8 cellular contexts compared by ENCODE assay signal in genomic region chr11:66976048-66976467, GRCh38. TPM values are rescaled to one million over a fixed set of nuclear protein-coding genes. Genes with fewer than 3 reads are reported as not detected.
DNase-seq lines count a peak whose midpoint lies in the region; ATAC-seq, FAIRE-seq and TF ChIP-seq lines count a peak whose summit lies in the region.

No MANE protein-coding gene starts in this region.

- H3K9me3 ChIP-seq in A549 (peaks cover 18% of the 10 kb centered on the region), kidney (ENCODE audit: control insufficient read depth in 1 of 2, low read length in 2 of 2) (no peaks in the 10 kb centered on the region), T-helper 17 cell (ENCODE audit: control insufficient read depth, low read length, poor library complexity, severe bottlenecking) (no peaks in the 10 kb centered on the region)

- no peak for FAIRE-seq in A549 (lab: Jason Lieb, UNC)
- FAIRE-seq in kidney (lab: Jason Lieb, UNC): no peak

- H3K4me3 ChIP-seq in A549: no peak overlapping the region
- no peak overlapping the region for H3K4me3 ChIP-seq in GM12865 (ENCODE audit: low read depth, low read length)
- H3K4me3 ChIP-seq in kidney (ENCODE audit: low read length in 2 of 2): no peak overlapping the region
- H3K4me3 ChIP-seq in lower leg skin (ENCODE audit: low read depth, poor library complexity, severe bottlenecking): no peak overlapping the region

- H3K27ac ChIP-seq in A549 (peak overlapping the region; percentile 95 to 99), kidney (ENCODE audit: low read depth in 2 of 2, low read length in 2 of 2) (no peak overlapping the region)

- TF ChIP-seq CTCF in A549 (IDR thresholded peaks at IDR 0.05) (peak; percentile 79), GM12865 (IDR thresholded peaks at IDR 0.05; ENCODE audit: insufficient read depth, low read depth, low read length, missing control alignments) (peak; percentile 43), activated B cell treated with CpG ODN at 0.5 μM for 24 hours (IDR thresholded peaks at IDR 0.05) (no peak), kidney (IDR thresholded peaks at IDR 0.05; ENCODE audit: borderline replicate concordance, extremely low read depth, insufficient read depth) (peak; percentile 53), lower leg skin (IDR thresholded peaks at IDR 0.05) (no peak)

- ATAC-seq in A549 (peak; percentile 33 to 44; a peak in 5 of 6 replicates), activated B cell treated with CpG ODN at 0.5 μM for 24 hours (ENCODE audit: low read depth) (peak; percentile 28), T-helper 17 cell (no peak)

- WGBS in A549 (ENCODE audit: missing lambda C conversion rate): 86% methylated on average over 9 of the region's 9 CpGs
- WGBS in lower leg skin, 2 donors: 67 to 68% methylated on average over 8 to 9 of the region's 9 CpGs

- H3K27ac Mint-ChIP-seq in activated B cell treated with CpG ODN at 0.5 μM for 24 hours (no peak overlapping the region), T-helper 17 cell (no peak overlapping the region)

- peak in 1 of 2 experiments; percentile 53 for DNase-seq in A549 (ENCODE audit: low read depth in 1 of 2, low spot score in 1 of 2)
- DNase-seq in GM12865 (ENCODE audit: low read depth): no peak
- DNase-seq in activated B cell treated with CpG ODN at 0.5 μM for 24 hours: no peak
- DNase-seq in kidney: no peak
- no peak for DNase-seq in NOMO-1 treated with DMSO at 0.1 percent for 48 hours (lab: John Stamatoyannopoulos, UW; ENCODE audit: unreplicated experiment)
- no peak for DNase-seq in T-helper 17 cell
- DNase-seq in lower leg skin (ENCODE audit: low spot score in 2 of 2): no peak
- DNase-seq in DMS153 treated with DMSO at 0.1 percent for 48 hours (lab: John Stamatoyannopoulos, UW; ENCODE audit: unreplicated experiment): no peak

- H3K4me1 Mint-ChIP-seq in activated B cell treated with CpG ODN at 0.5 μM for 24 hours (no peaks in the 10 kb centered on the region), T-helper 17 cell (no peaks in the 10 kb centered on the region)

- POLR2A ChIA-PET in A549 (lab: Yijun Ruan, JAX) (interaction anchor here (0.6 to 2.0 kb wide), 6 partner anchors 90 to 133 kb away, joined by 3 to 7 read pairs (median 4); partner anchors contain the start of gene RCE1), activated B cell treated with CpG ODN at 0.5 μM for 24 hours (lab: Charles Lee) (no interaction called here)

- peaks cover 3% of the 10 kb centered on the region for H3K9me3 Mint-ChIP-seq in activated B cell treated with CpG ODN at 0.5 μM for 24 hours

- H3K4me2 ChIP-seq in A549: peak overlapping the region; percentile 78

- no peak for TF ChIP-seq EP300 in A549 (IDR thresholded peaks at IDR 0.05)

- no peaks in the 10 kb centered on the region for H3K36me3 ChIP-seq in kidney (ENCODE audit: control insufficient read depth in 1 of 2, insufficient read depth in 2 of 2, low read length in 2 of 2)

- peaks cover 61% of the 10 kb centered on the region for H3K4me1 ChIP-seq in A549
- peaks cover 0 to 9% of the 10 kb centered on the region in 2 donors for H3K4me1 ChIP-seq in kidney (ENCODE audit: control insufficient read depth in 1 of 2, insufficient read depth in 1 of 2, low read depth in 1 of 2, low read length in 2 of 2)

- H3K27me3 Mint-ChIP-seq in activated B cell treated with CpG ODN at 0.5 μM for 24 hours (peaks cover 13% of the 10 kb centered on the region), T-helper 17 cell (peaks cover 18% of the 10 kb centered on the region)

- CTCF ChIA-PET in A549 (lab: Yijun Ruan, JAX) (interaction anchor here (0.6 to 3.3 kb wide), 58 partner anchors 10 to 568 kb away, joined by 3 to 33 read pairs (median 7); partner anchors contain the start of genes PC, RCE1 and SYT12), activated B cell treated with CpG ODN at 0.5 μM for 24 hours (lab: Charles Lee) (no interaction called here)

- no peak for TF ChIP-seq POLR2A in A549 (IDR thresholded peaks at IDR 0.05; ENCODE audit: low read length)
- no peak for TF ChIP-seq POLR2A in lower leg skin (IDR thresholded peaks at IDR 0.05)

- H3K4me3 Mint-ChIP-seq in activated B cell treated with CpG ODN at 0.5 μM for 24 hours (no peak overlapping the region), T-helper 17 cell (no peak overlapping the region)

- no peak overlapping the region for H3K9ac ChIP-seq in kidney (ENCODE audit: low read length in 2 of 2)

- peak; percentile 84 to 88 for TF ChIP-seq RAD21 in A549 (conservative IDR thresholded peaks at IDR 0.05 in 1 of 2, IDR thresholded peaks at IDR 0.05 in 1 of 2)

- H3K36me3 Mint-ChIP-seq in activated B cell treated with CpG ODN at 0.5 μM for 24 hours (ENCODE audit: low read depth) (no peaks in the 10 kb centered on the region), T-helper 17 cell (ENCODE audit: low read depth) (no peaks in the 10 kb centered on the region)

- intact Hi-C loops in activated B cell treated with CpG ODN at 0.5 μM for 24 hours (cut with micrococcal nuclease) (no loop called here), kidney (cut with DNase I) (no loop called here), lower leg skin (cut with DNase I; ENCODE audit: low total_unique reads) (no loop called here)

TF ChIP-seq in A549, 52 proteins besides CTCF, POLR2A, EP300 and RAD21:
- TF ChIP-seq SMC3 (IDR thresholded peaks at IDR 0.05) (peak; percentile 77; the same call in 2 of the 3 replicates), NPAS2 (CRISPR knock-in tag; IDR thresholded peaks at IDR 0.05; ENCODE audit: borderline replicate concordance) (no peak), ZSCAN20 (CRISPR knock-in tag; IDR thresholded peaks at IDR 0.05) (no peak)

RNA-seq across cellular contexts. Expression of gene C11orf86, which starts 1.0 kb away (rescaled TPM):
- polyA plus RNA-seq in A549 (2011; rRNA removed) (9.3 and 10.8 TPM in 2 replicates), A549 (2017; fragmentation: RNase III; extraction: RNeasy Plus Mini Kit Qiagen cat#74134 plus additional on column Dnase treatment) (39.7 to 59.6 TPM (median 56.4 TPM) in 3 replicates), kidney (ENCODE audit: insufficient read depth, low read depth, low replicate concordance) (0.92 TPM)
- polyA plus RNA-seq in A549 (2012; cell fraction: cytosol; rRNA removed): 34.5 and 42.5 TPM in 2 replicates
- 23.0 and 24.9 TPM in 2 replicates for polyA plus RNA-seq in A549 (2012; cell fraction: nucleus; rRNA removed)
- polyA minus RNA-seq in A549 (2011; rRNA and poly(A)+ RNA removed): 2.7 and 5.4 TPM in 2 replicates
- total RNA-seq in activated B cell treated with CpG ODN at 0.5 μM for 24 hours (not detected in 2 replicates), kidney (not detected), T-helper 17 cell (not detected), lower leg skin (not detected)

RNA-seq across cellular contexts. Expression of gene PC, which starts 17.9 kb away (rescaled TPM):
- 14.2 and 15.7 TPM in 2 replicates for polyA plus RNA-seq in A549 (2011; rRNA removed)
- 25.1 and 29.6 TPM in 2 replicates for polyA plus RNA-seq in A549 (2012; cell fraction: cytosol; rRNA removed)
- 88.3 and 105 TPM in 2 replicates for polyA plus RNA-seq in A549 (2012; cell fraction: nucleus; rRNA removed)
- polyA plus RNA-seq in A549 (2017; fragmentation: RNase III; extraction: RNeasy Plus Mini Kit Qiagen cat#74134 plus additional on column Dnase treatment): 31.3 to 53.5 TPM (median 45.9 TPM) in 3 replicates
- 31.5 and 37.8 TPM in 2 replicates for polyA minus RNA-seq in A549 (2011; rRNA and poly(A)+ RNA removed)
- total RNA-seq in activated B cell treated with CpG ODN at 0.5 μM for 24 hours: 4.3 and 5.0 TPM in 2 replicates
- 20.8 TPM for total RNA-seq in kidney
- 95.2 TPM for polyA plus RNA-seq in kidney (ENCODE audit: insufficient read depth, low read depth, low replicate concordance)
- total RNA-seq in T-helper 17 cell: 1 to 10 TPM; 5.8 to 7.4 TPM
- 10 to 100 TPM in 3 of 4 donors, 1 to 10 TPM in 1; 7.3 to 22.5 (median 17.4) TPM for total RNA-seq in lower leg skin

RNA-seq across cellular contexts. Expression of gene SYT12, which starts 46.9 kb away (rescaled TPM):
- polyA plus RNA-seq in A549 (2011; rRNA removed) (1.4 and 2.4 TPM in 2 replicates), A549 (2017; fragmentation: RNase III; extraction: RNeasy Plus Mini Kit Qiagen cat#74134 plus additional on column Dnase treatment) (6.6 to 10.6 TPM (median 9.6 TPM) in 3 replicates), kidney (ENCODE audit: insufficient read depth, low read depth, low replicate concordance) (0.13 TPM)
- polyA plus RNA-seq in A549 (2012; cell fraction: cytosol; rRNA removed): 2.7 and 4.7 TPM in 2 replicates
- polyA plus RNA-seq in A549 (2012; cell fraction: nucleus; rRNA removed): 7.3 and 8.2 TPM in 2 replicates
- 1.7 and 2.3 TPM in 2 replicates for polyA minus RNA-seq in A549 (2011; rRNA and poly(A)+ RNA removed)
- total RNA-seq in activated B cell treated with CpG ODN at 0.5 μM for 24 hours (not detected in 2 replicates), kidney (4.2 TPM), T-helper 17 cell (not detected), lower leg skin (1 to 10 TPM in 1 of 4 donors, under 1 TPM in 3; 0.08 to 1.7 (median 0.41) TPM)

Comparison
In these comparisons a context has a peak if more than half of its experiments do, and no peak if none do; other contexts are left out.
1. H3K27ac ChIP-seq: peak in A549 (2 of 2); none in kidney (0 of 2).
2. CTCF ChIP-seq: peak in A549 (single experiment), GM12865 (single experiment) and kidney (single experiment); none in activated B cell treated with CpG ODN at 0.5 μM for 24 hours (single experiment) and lower leg skin (0 of 3).